8 cellular contexts compared by ENCODE assay signal in genomic region chr1:206496131-206496793, GRCh38. TPM values are rescaled to one million over a fixed set of nuclear protein-coding genes. Genes with fewer than 3 reads are reported as not detected.
DNase-seq lines count a peak whose midpoint lies in the region; ATAC-seq, FAIRE-seq and TF ChIP-seq lines count a peak whose summit lies in the region.

No MANE protein-coding gene starts in this region.

- no peaks in the 10 kb centered on the region for H3K79me2 ChIP-seq in astrocyte (ENCODE audit: insufficient read depth, low read length)

- peaks cover 4% of the 10 kb centered on the region for H3K27me3 Mint-ChIP-seq in astrocyte (ENCODE audit: low read depth, unreplicated experiment)

- no peak for TF ChIP-seq CTCF in astrocyte (IDR thresholded peaks at IDR 0.05; ENCODE audit: insufficient read depth, low read depth, low read length)

- no peak overlapping the region for H3K4me3 Mint-ChIP-seq in astrocyte (ENCODE audit: unreplicated experiment)

- H3K4me2 ChIP-seq in astrocyte (ENCODE audit: low read length), result no peak overlapping the region

- H3K4me1 Mint-ChIP-seq in astrocyte (ENCODE audit: low read depth, unreplicated experiment), result peaks cover 22% of the 10 kb centered on the region

- no peak overlapping the region for H2AFZ ChIP-seq in astrocyte (ENCODE audit: low read depth, low read length)

- peaks cover 23% of the 10 kb centered on the region for H3K4me1 ChIP-seq in astrocyte (ENCODE audit: insufficient read depth, low read length)

- ATAC-seq in GM18511 (IDR thresholded peaks at IDR 0.05; ENCODE audit: unreplicated experiment) (peak; percentile 72), HG03103 (IDR thresholded peaks at IDR 0.05; ENCODE audit: low read depth, unreplicated experiment) (peak; percentile 51), HG03571 (IDR thresholded peaks at IDR 0.05; ENCODE audit: unreplicated experiment) (no peak)

- DNase-seq in CD1c-positive myeloid dendritic cell (ENCODE audit: extremely low spot score), result peak; percentile 83
- no peak for DNase-seq in astrocyte (ENCODE audit: low read depth)
- no peak for DNase-seq in GOT3 (lab: John Stamatoyannopoulos, UW)
- no peak for DNase-seq in stimulated activated CD4-positive, alpha-beta T cell treated with anti-CD3 and anti-CD28 coated beads, Interleukin-2, amount 100 ng/mL, for 48 hours
- DNase-seq in HT-29 (ENCODE audit: low spot score), result no peak

- H3K27ac ChIP-seq in astrocyte (ENCODE audit: low read depth, low read length), result no peak overlapping the region

- no peaks in the 10 kb centered on the region for H3K9me3 ChIP-seq in astrocyte (ENCODE audit: insufficient read depth, low read depth, low read length)

- H3K27me3 ChIP-seq in astrocyte (ENCODE audit: insufficient read depth, low read length), result no peaks in the 10 kb centered on the region

- peaks cover 28% of the 10 kb centered on the region for H3K36me3 Mint-ChIP-seq in astrocyte (ENCODE audit: low read depth, unreplicated experiment)

- H3K9me3 Mint-ChIP-seq in astrocyte (ENCODE audit: unreplicated experiment), result no peaks in the 10 kb centered on the region

- H3K36me3 ChIP-seq in astrocyte (ENCODE audit: insufficient read depth, low read length), result peaks cover 13% of the 10 kb centered on the region

- no peaks in the 10 kb centered on the region for H4K20me1 ChIP-seq in astrocyte (ENCODE audit: insufficient read depth, low read length)

- FAIRE-seq in astrocyte (lab: Jason Lieb, UNC), result no peak

- no peak overlapping the region for H3K9ac ChIP-seq in astrocyte (ENCODE audit: low read length)

- H3K4me3 ChIP-seq in astrocyte (ENCODE audit: insufficient read depth, low read depth, low read length), result no peak overlapping the region

- peak overlapping the region; percentile 58 for H3K27ac Mint-ChIP-seq in astrocyte (ENCODE audit: unreplicated experiment)

RNA-seq across cellular contexts. Expression of gene RASSF5, which starts 11.1 kb away (rescaled TPM):
- 0.43 and 0.53 TPM in 2 replicates for total RNA-seq in astrocyte
- total RNA-seq in HT-29 (2014; rRNA removed; shearing (Covaris generic)), result 7.9 and 8.8 TPM in 2 replicates

RNA-seq across cellular contexts. Expression of gene IKBKE, which starts 26.0 kb away (rescaled TPM):
- total RNA-seq in astrocyte, result 15.5 and 17.0 TPM in 2 replicates
- 11.7 and 12.0 TPM in 2 replicates for total RNA-seq in HT-29 (2014; rRNA removed; shearing (Covaris generic))
